Comparison of ENCODE assay signal across 16 cellular contexts in genomic region chr2:217753460-217754200, GRCh38.
A peak's percentile ranks its signal among the peaks of the same experiment; 100 is the strongest.
DNase-seq lines count a peak whose midpoint lies in the region; ATAC-seq and TF ChIP-seq lines count a peak whose summit lies in the region.
"Had no signal": no experiment of that assay in that cellular context is flagged by ENCODE, and none has a peak within 500 bp of the region (broad histone marks: within the 10 kb centered on the region; RNA-seq: fewer than 3 reads in every experiment).

No MANE protein-coding gene starts in this region.

- no peaks in the 10 kb centered on the region for H3K27me3 ChIP-seq in BJ (ENCODE audit: control insufficient read depth, insufficient read depth, low read length)
- H3K27me3 ChIP-seq: adrenal gland had no signal

- no peak overlapping the region for H3K4me3 ChIP-seq in BJ (ENCODE audit: low read depth, low read length)
- H3K4me3 ChIP-seq: adrenal gland had no signal

- no peak for TF ChIP-seq CTCF in BJ (IDR thresholded peaks at IDR 0.05; ENCODE audit: insufficient read depth, low read depth, low read length)

- intact Hi-C loops in sciatic nerve (cut with DNase I) = loop anchor here (10.0 kb wide), 1 partner anchor 1069 kb away; no protein-coding TSS in a partner anchor

- peak; percentile 35 for DNase-seq in BJ (ENCODE audit: low read depth)
- peak; percentile 17 for DNase-seq in foreskin melanocyte
- no peak for DNase-seq in sciatic nerve (ENCODE audit: low spot score)
- DNase-seq in DMS79 treated with DMSO at 0.1 percent for 48 hours (lab: John Stamatoyannopoulos, UW) = no peak
- DNase-seq in UCSD-AML1 (lab: John Stamatoyannopoulos, UW; ENCODE audit: unreplicated experiment) = no peak
- no peak for DNase-seq in NCI-H1694 (lab: John Stamatoyannopoulos, UW)
- no peak for DNase-seq in medulla oblongata (ENCODE audit: extremely low spot score)
- DNase-seq: activated CD8-positive, alpha-beta memory T cell treated with anti-CD3 and anti-CD28 coated beads for 24 hours; AML-193; KBM-7; NCI-H1436 treated with DMSO at 0.1 percent for 48 hours; NCI-H524; stimulated activated naive CD4-positive, alpha-beta T cell had no signal

- peak; percentile 42 for ATAC-seq in SK-N-SH treated with all-trans-retinoic acid at 6 μM for 48 hours
- ATAC-seq in sciatic nerve = peak; percentile 35
- ATAC-seq: activated T-helper 17 cell treated with anti-CD3 and anti-CD28 coated beads, Interleukin-2, amount 50 U/mL, for 72 hours had no signal

- CTCF ChIA-PET in BJ (lab: Yijun Ruan, JAX) = interaction anchor here (0.9 to 2.2 kb wide), 2 partner anchors 25 to 1055 kb away, joined by 4 to 5 read pairs; no protein-coding TSS in a partner anchor

- H3K36me3 ChIP-seq in BJ (ENCODE audit: control insufficient read depth, insufficient read depth, low read length) = no peaks in the 10 kb centered on the region
- H3K36me3 ChIP-seq: adrenal gland had no signal

- POLR2A ChIA-PET in BJ (lab: Charles Lee) = no interaction called here

TF ChIP-seq in SK-N-SH treated with all-trans-retinoic acid at 6 μM for 48 hours, 23 proteins besides CTCF, POLR2A, EP300 and RAD21:
- TF ChIP-seq ZC3H10 (CRISPR knock-in tag; IDR thresholded peaks at IDR 0.05) (no peak), ZNF8 (CRISPR knock-in tag; IDR thresholded peaks at IDR 0.05) (no peak), TSHZ2 (CRISPR knock-in tag; IDR thresholded peaks at IDR 0.05) (no peak), ARNTL (CRISPR knock-in tag; IDR thresholded peaks at IDR 0.05; ENCODE audit: borderline replicate concordance, low read depth) (no peak), BACH2 (CRISPR knock-in tag; IDR thresholded peaks at IDR 0.05; ENCODE audit: borderline replicate concordance) (no peak), TCF4 (CRISPR knock-in tag; IDR thresholded peaks at IDR 0.05; ENCODE audit: borderline replicate concordance) (no peak)

Comparison
In these comparisons a context has a peak if more than half of its experiments do, and no peak if none do; other contexts are left out.
1. DNase-seq: peak in BJ (single experiment) and foreskin melanocyte (single experiment); none in sciatic nerve (single experiment), DMS79 treated with DMSO at 0.1 percent for 48 hours (single experiment), UCSD-AML1 (single experiment), NCI-H1694 (single experiment) and medulla oblongata (single experiment).